Comparison of ENCODE assay signal across 8 cellular contexts in genomic region chr21:37220981-37221664, GRCh38. TPM values are rescaled to one million over a fixed set of nuclear protein-coding genes. Genes with fewer than 3 reads are reported as not detected.
DNase-seq lines count a peak whose midpoint lies in the region; ATAC-seq and TF ChIP-seq lines count a peak whose summit lies in the region.

No MANE protein-coding gene starts in this region.

- intact Hi-C loops in activated B cell treated with CpG ODN at 0.5 μM for 24 hours (cut with micrococcal nuclease), result loop anchor here (1.0 to 2.0 kb wide), 7 partner anchors 13 to 343 kb away; partner anchors contain the start of genes DYRK1A, PIGP, TTC3 and VPS26C

- H3K4me3 Mint-ChIP-seq in activated B cell treated with CpG ODN at 0.5 μM for 24 hours, result peak overlapping the region; percentile 91

- ATAC-seq in GM18868 (IDR thresholded peaks at IDR 0.05; ENCODE audit: unreplicated experiment), result peak; percentile 87
- peak; percentile 66 for ATAC-seq in HG03103 (IDR thresholded peaks at IDR 0.05; ENCODE audit: low read depth, unreplicated experiment)
- peak; percentile 87 for ATAC-seq in activated B cell treated with CpG ODN at 0.5 μM for 24 hours (ENCODE audit: low read depth)

- POLR2A ChIA-PET in AG04449 (lab: Yijun Ruan, JAX) (interaction anchor here (0.8 kb wide), 1 partner anchor 153 kb away, joined by 5 read pairs; no protein-coding TSS in a partner anchor), activated B cell treated with CpG ODN at 0.5 μM for 24 hours (lab: Charles Lee) (interaction anchor here (0.5 to 2.4 kb wide), 9 partner anchors 12 to 343 kb away, joined by 3 to 20 read pairs (median 4); partner anchors contain the start of genes DYRK1A and VPS26C)

- peaks cover 32% of the 10 kb centered on the region for H3K36me3 Mint-ChIP-seq in activated B cell treated with CpG ODN at 0.5 μM for 24 hours (ENCODE audit: low read depth)

- H3K9me3 Mint-ChIP-seq in activated B cell treated with CpG ODN at 0.5 μM for 24 hours, result no peaks in the 10 kb centered on the region

- no peaks in the 10 kb centered on the region for H3K27me3 Mint-ChIP-seq in activated B cell treated with CpG ODN at 0.5 μM for 24 hours

- peak overlapping the region; percentile 70 for H3K4me3 ChIP-seq in AG04449 (ENCODE audit: low read depth, low read length)

- peaks cover 31% of the 10 kb centered on the region for H3K4me1 Mint-ChIP-seq in activated B cell treated with CpG ODN at 0.5 μM for 24 hours

- DNase-seq in AG04449 (ENCODE audit: low read depth, low spot score) (no peak), NCI-H2196 treated with DMSO at 0.1 percent for 48 hours (lab: John Stamatoyannopoulos, UW; ENCODE audit: unreplicated experiment) (peak; percentile 68), activated B cell treated with CpG ODN at 0.5 μM for 24 hours (peak; percentile 90), islet precursor cell (peak; percentile 73)
- peak; percentile 88 for DNase-seq in central memory CD4-positive, alpha-beta T cell
- DNase-seq in stimulated activated CD4-positive, alpha-beta T cell treated with anti-CD3 and anti-CD28 coated beads, Interleukin-12 subunit alpha, Interleukin-12 subunit beta, amount 100 ng/mL, for 48 hours (ENCODE audit: low read depth in 2 of 3, low spot score in 1 of 3), result peak; percentile 94 to 97 (median 95)

- CTCF ChIA-PET in AG04449 (lab: Yijun Ruan, JAX) (interaction anchor here (1.0 kb wide), 1 partner anchor 32 kb away, joined by 3 read pairs; no protein-coding TSS in a partner anchor), activated B cell treated with CpG ODN at 0.5 μM for 24 hours (lab: Charles Lee) (interaction anchor here (1.1 kb wide), 1 partner anchor 11 kb away, joined by 3 read pairs; no protein-coding TSS in a partner anchor)

- TF ChIP-seq CTCF in AG04449 (IDR thresholded peaks at IDR 0.05; ENCODE audit: insufficient read depth, low read length, missing control alignments), result peak; percentile 39
- no peak for TF ChIP-seq CTCF in activated B cell treated with CpG ODN at 0.5 μM for 24 hours (IDR thresholded peaks at IDR 0.05)

- peak overlapping the region; percentile 88 for H3K27ac Mint-ChIP-seq in activated B cell treated with CpG ODN at 0.5 μM for 24 hours

RNA-seq across cellular contexts. Expression of gene VPS26C, which starts 46.0 kb away (rescaled TPM):
- total RNA-seq in activated B cell treated with CpG ODN at 0.5 μM for 24 hours, result 42.5 and 45.2 TPM in 2 replicates
